In genomic region chr2:193816008-193816407, GRCh38 we compare ENCODE assay signal across 26 cellular contexts.
"Had no signal": no experiment of that assay in that cellular context is flagged by ENCODE, and none has a peak within 500 bp of the region (broad histone marks: within the 10 kb centered on the region; RNA-seq: fewer than 3 reads in every experiment).

No MANE protein-coding gene starts in this region.

- DNase-seq: colonic mucosa; cortex of kidney; dermis blood vessel endothelial cell; dorsolateral prefrontal cortex; effector CD4-positive, alpha-beta T cell; effector CD8-positive, alpha-beta T cell; effector memory CD4-positive, alpha-beta T cell; effector memory CD8-positive, alpha-beta T cell; endodermal cell; erythroblast; esophagus squamous epithelium; foreskin fibroblast; foreskin keratinocyte; foreskin melanocyte; gastrocnemius medialis; glutamatergic neuron; head of caudate nucleus; heart left ventricle; heart right ventricle had no signal

- ATAC-seq: effector memory CD8-positive, alpha-beta T cell; esophagus mucosa; foreskin keratinocyte; gastrocnemius medialis; gastroesophageal sphincter; heart left ventricle; heart right ventricle had no signal

- H3K9me3 ChIP-seq: colonic mucosa, esophagus muscularis mucosa, gastrocnemius medialis had no signal

- H3K27ac ChIP-seq: colonic mucosa, coronary artery, dorsolateral prefrontal cortex, epithelial cell of prostate, esophagus muscularis mucosa, esophagus squamous epithelium, foreskin keratinocyte, gastrocnemius medialis, gastroesophageal sphincter, heart left ventricle, heart right ventricle had no signal

- H3K27me3 ChIP-seq: colonic mucosa, esophagus muscularis mucosa, esophagus squamous epithelium, foreskin keratinocyte, gastrocnemius medialis, heart left ventricle, heart right ventricle had no signal

- FAIRE-seq: colon, endothelial cell of umbilical vein had no signal

- H3K4me3 ChIP-seq: colonic mucosa, coronary artery, dorsolateral prefrontal cortex, esophagus muscularis mucosa, esophagus squamous epithelium, gastrocnemius medialis, gastroesophageal sphincter, heart left ventricle, heart right ventricle had no signal

- H3K4me1 ChIP-seq: colonic mucosa, esophagus muscularis mucosa, esophagus squamous epithelium, foreskin keratinocyte, gastrocnemius medialis, gastroesophageal sphincter, heart left ventricle, heart right ventricle had no signal

- H3K36me3 ChIP-seq: colonic mucosa, esophagus muscularis mucosa, esophagus squamous epithelium, gastrocnemius medialis, gastroesophageal sphincter, heart left ventricle, heart right ventricle had no signal
